In genomic region chr15:67905628-67906027, GRCh38 we compare ENCODE assay signal across 22 cellular contexts.
"Had no signal": no experiment of that assay in that cellular context is flagged by ENCODE, and none has a peak within 500 bp of the region (broad histone marks: within the 10 kb centered on the region; RNA-seq: fewer than 3 reads in every experiment).

No MANE protein-coding gene starts in this region.

- DNase-seq: colonic mucosa; cortex of kidney; dermis blood vessel endothelial cell; dorsolateral prefrontal cortex; effector CD4-positive, alpha-beta T cell; effector CD8-positive, alpha-beta T cell; effector memory CD4-positive, alpha-beta T cell; effector memory CD8-positive, alpha-beta T cell; erythroblast; esophagus squamous epithelium; foreskin fibroblast; foreskin keratinocyte; foreskin melanocyte; gastrocnemius medialis; glutamatergic neuron; head of caudate nucleus; heart left ventricle; heart right ventricle had no signal

- H3K27ac ChIP-seq: colonic mucosa, coronary artery, dorsolateral prefrontal cortex, epithelial cell of prostate, esophagus muscularis mucosa, esophagus squamous epithelium, foreskin keratinocyte, gastrocnemius medialis, gastroesophageal sphincter, heart left ventricle, heart right ventricle had no signal

- H3K9me3 ChIP-seq: colonic mucosa, gastrocnemius medialis had no signal

- H3K4me3 ChIP-seq: colonic mucosa, coronary artery, dorsolateral prefrontal cortex, esophagus muscularis mucosa, esophagus squamous epithelium, gastrocnemius medialis, gastroesophageal sphincter, heart left ventricle, heart right ventricle had no signal

- H3K4me1 ChIP-seq: colonic mucosa, esophagus muscularis mucosa, esophagus squamous epithelium, foreskin keratinocyte, gastrocnemius medialis, gastroesophageal sphincter had no signal

- H3K36me3 ChIP-seq: colonic mucosa, esophagus muscularis mucosa, esophagus squamous epithelium, gastrocnemius medialis, gastroesophageal sphincter, heart left ventricle, heart right ventricle had no signal
